ENCODE assay signal across 12 cellular contexts in the genomic region with DNA sequence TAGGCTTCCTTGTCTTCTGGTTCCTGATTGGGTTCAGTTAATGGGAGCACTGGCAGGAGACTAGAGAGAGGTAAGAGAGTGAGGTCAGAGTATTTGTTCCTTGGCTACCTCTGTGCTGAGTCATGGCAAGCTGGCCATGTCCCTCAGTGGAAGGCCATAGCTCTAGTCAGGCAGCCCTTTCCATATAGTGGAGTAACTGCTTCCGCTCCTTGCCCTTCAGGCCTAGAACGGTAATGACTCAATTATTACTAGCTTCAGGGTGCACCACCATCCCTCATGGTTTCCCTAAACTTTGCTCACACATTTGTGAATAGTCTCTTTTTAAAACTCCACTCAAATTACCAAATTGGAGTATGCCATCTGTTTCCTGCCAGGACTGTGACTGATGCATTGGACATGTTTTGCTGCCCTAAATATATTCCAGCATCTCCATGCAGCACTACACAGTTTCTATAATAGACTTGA. TPM values are rescaled to one million over a fixed set of nuclear protein-coding genes. Genes with fewer than 3 reads are reported as not detected.
A peak's percentile ranks its signal among the peaks of the same experiment; 100 is the strongest.
DNase-seq lines count a peak whose midpoint lies in the region; ATAC-seq and TF ChIP-seq lines count a peak whose summit lies in the region.
"Had no signal": no experiment of that assay in that cellular context is flagged by ENCODE, and none has a peak within 500 bp of the region (broad histone marks: within the 10 kb centered on the region; RNA-seq: fewer than 3 reads in every experiment).

No MANE protein-coding gene starts in this region.

- no peaks in the 10 kb centered on the region for H3K4me1 ChIP-seq in breast epithelium
- H3K4me1 ChIP-seq in adipocyte (ENCODE audit: control insufficient read depth, insufficient read depth, low read length), result no peaks in the 10 kb centered on the region
- H3K4me1 ChIP-seq: esophagus squamous epithelium had no signal

- BruUV-seq in MCF 10A (replicated peaks; lab: Mats Ljungman, UMichigan), result no TSS peak

- H3K27me3 ChIP-seq in breast epithelium, result no peaks in the 10 kb centered on the region
- H3K27me3 ChIP-seq in adipocyte (replicated peaks; ENCODE audit: control insufficient read depth, insufficient read depth, low read length), result no peaks in the 10 kb centered on the region
- H3K27me3 ChIP-seq in H7 (ENCODE audit: control insufficient read depth, insufficient read depth, low read length), result no peaks in the 10 kb centered on the region
- H3K27me3 ChIP-seq: esophagus squamous epithelium had no signal

- DNase-seq in MCF 10A (ENCODE audit: unreplicated experiment) (peak; percentile 88), breast epithelium (ENCODE audit: low spot score in 2 of 2) (no peak), adipocyte (ENCODE audit: low read depth) (peak; percentile 56), glomerular endothelial cell (ENCODE audit: extremely low read depth, low read depth, low spot score) (peak; percentile 65), germinal center (ENCODE audit: low spot score) (no peak), H7 (no peak), GDM1 (lab: John Stamatoyannopoulos, UW) (no peak)
- DNase-seq: esophagus squamous epithelium, KBM-7 had no signal

- POLR2A ChIA-PET in MCF 10A (lab: Yijun Ruan, JAX), result interaction anchor here (3.6 kb wide), 1 partner anchor 10 kb away, joined by 15 read pairs; the partner anchor contains the start of gene ANO10

- H3K27ac Mint-ChIP-seq in MCF 10A (ENCODE audit: low read depth, unreplicated experiment), result peak overlapping the region; percentile 75
- H3K27ac Mint-ChIP-seq: memory B cell had no signal

- H3K27me3 Mint-ChIP-seq in MCF 10A (ENCODE audit: insufficient read depth, unreplicated experiment), result no peaks in the 10 kb centered on the region

- CTCF ChIA-PET in MCF 10A (lab: Yijun Ruan, JAX), result no interaction called here

- no peak overlapping the region for H3K9ac ChIP-seq in adipocyte (ENCODE audit: low read length)

- peaks cover 14% of the 10 kb centered on the region for H3K9me3 Mint-ChIP-seq in MCF 10A (ENCODE audit: unreplicated experiment)

- no peak overlapping the region for H3K27ac ChIP-seq in breast epithelium
- H3K27ac ChIP-seq: esophagus squamous epithelium had no signal

- no peak for TF ChIP-seq POLR2A in breast epithelium (IDR thresholded peaks at IDR 0.05)

- H3K36me3 Mint-ChIP-seq in MCF 10A (ENCODE audit: insufficient read depth, unreplicated experiment), result no peaks in the 10 kb centered on the region

- H3K4me3 ChIP-seq in breast epithelium (no peak overlapping the region), adipocyte (ENCODE audit: low read length) (no peak overlapping the region), H7 (ENCODE audit: insufficient read depth, low read depth, low read length) (no peak overlapping the region)
- H3K4me3 ChIP-seq: esophagus squamous epithelium had no signal

- H3K9me3 ChIP-seq in breast epithelium (no peaks in the 10 kb centered on the region), adipocyte (ENCODE audit: control insufficient read depth, low read length) (no peaks in the 10 kb centered on the region)
- H3K9me3 ChIP-seq: esophagus squamous epithelium had no signal

- no peak for ATAC-seq in HG03520 (IDR thresholded peaks at IDR 0.05; ENCODE audit: unreplicated experiment)
- ATAC-seq: sciatic nerve had no signal

- H3K4me3 Mint-ChIP-seq in MCF 10A (ENCODE audit: unreplicated experiment), result no peak overlapping the region
- H3K4me3 Mint-ChIP-seq: memory B cell had no signal

- H3K36me3 ChIP-seq in breast epithelium, result no peaks in the 10 kb centered on the region
- no peaks in the 10 kb centered on the region for H3K36me3 ChIP-seq in adipocyte (ENCODE audit: control insufficient read depth, insufficient read depth, low read length, severe bottlenecking)
- H3K36me3 ChIP-seq in H7 (replicated peaks; ENCODE audit: control insufficient read depth, insufficient read depth, low read length), result no peaks in the 10 kb centered on the region
- H3K36me3 ChIP-seq: esophagus squamous epithelium had no signal

- no peak for TF ChIP-seq CTCF in MCF 10A (IDR thresholded peaks at IDR 0.05; ENCODE audit: unreplicated experiment)
- no peak for TF ChIP-seq CTCF in breast epithelium (IDR thresholded peaks at IDR 0.05)

- H3K4me1 Mint-ChIP-seq in MCF 10A (ENCODE audit: insufficient read depth, unreplicated experiment), result no peaks in the 10 kb centered on the region
- H3K4me1 Mint-ChIP-seq: memory B cell had no signal

- intact Hi-C loops in MCF 10A (cut with micrococcal nuclease) (no loop called here), breast epithelium (cut with DNase I; ENCODE audit: low total_unique reads) (no loop called here)

RNA-seq across cellular contexts. Expression of gene ANO10, which starts 10.5 kb away (rescaled TPM):
- total RNA-seq in MCF 10A (2022) (15.0 and 16.4 TPM in 2 replicates), breast epithelium (10 to 100 TPM; 27.4 to 31.8 (median 28.5) TPM), glomerular endothelial cell (53.0 and 77.0 TPM in 2 replicates)
- 23.4 and 24.7 TPM in 2 replicates for total RNA-seq in H7 (2014; rRNA removed; shearing (Covaris generic))

RNA-seq across cellular contexts. Expression of gene ABHD5, which starts 58.4 kb away (rescaled TPM):
- 30.3 and 32.6 TPM in 2 replicates for total RNA-seq in MCF 10A (2022)
- 10 to 100 TPM; 40.0 to 99.9 (median 47.9) TPM for total RNA-seq in breast epithelium
- 12.7 and 36.4 TPM in 2 replicates for total RNA-seq in glomerular endothelial cell
- total RNA-seq in H7 (2014; rRNA removed; shearing (Covaris generic)), result 21.8 and 24.5 TPM in 2 replicates

Comparison
In these comparisons a context has a peak if more than half of its experiments do, and no peak if none do; other contexts are left out.
1. DNase-seq: peak in MCF 10A (single experiment), adipocyte (single experiment) and glomerular endothelial cell (single experiment); none in breast epithelium (0 of 2), germinal center (single experiment), H7 (single experiment) and GDM1 (single experiment).